28 cellular contexts compared by ENCODE assay signal in the genomic region with DNA sequence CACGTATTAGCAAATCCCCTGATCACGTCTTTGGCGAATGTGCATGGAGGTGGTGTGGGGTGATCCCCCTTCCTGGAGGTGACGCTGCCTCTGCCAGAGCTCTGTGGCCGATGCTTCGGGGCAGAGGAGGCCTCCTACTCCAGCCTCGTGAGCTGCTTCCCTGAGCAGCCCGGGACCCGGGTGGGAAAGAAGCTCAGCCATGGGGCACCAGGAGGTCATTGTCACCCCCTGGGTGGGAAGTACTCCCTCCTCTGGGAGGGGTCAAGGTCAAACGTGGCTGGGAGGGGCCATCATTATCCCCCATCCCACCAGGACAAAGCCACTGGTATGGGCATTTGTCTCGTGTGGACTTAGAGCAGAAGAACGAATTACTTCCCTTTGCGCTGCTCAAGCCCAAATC.
"Had no signal": no experiment of that assay in that cellular context is flagged by ENCODE, and none has a peak within 500 bp of the region (broad histone marks: within the 10 kb centered on the region; RNA-seq: fewer than 3 reads in every experiment).

No MANE protein-coding gene starts in this region.

- DNase-seq: activated CD4-positive, alpha-beta T cell treated with anti-CD3 and anti-CD28 coated beads for 4 hours; activated CD4-positive, alpha-beta T cell treated with anti-CD3 and anti-CD28 coated beads, Interleukin-2, amount 50 U/mL, for 4 hours; activated CD8-positive, alpha-beta memory T cell treated with anti-CD3 and anti-CD28 coated beads, Interleukin-2, amount 50 U/mL, for 48 hours; activated naive CD4-positive, alpha-beta T cell treated with Interleukin-2 at 50 U/mL for 16 hours; activated naive CD8-positive, alpha-beta T cell treated with anti-CD3 and anti-CD28 coated beads for 36 hours; activated T-cell treated with anti-CD3 and anti-CD28 coated beads, Interleukin-2, amount 50 U/mL, for 48 hours; adrenal gland; central memory CD4-positive, alpha-beta T cell; effector CD4-positive, alpha-beta T cell; foreskin keratinocyte; immature natural killer cell; kidney; naive B cell; nephron progenitor cell; retina; stimulated activated CD4-positive, alpha-beta T cell treated with anti-CD3 and anti-CD28 coated beads, Interleukin-4, amount 100 ng/mL, for 4 hours; stimulated activated CD8-positive, alpha-beta memory T cell treated with anti-CD3 and anti-CD28 coated beads, Interleukin-4, amount 100 ng/mL, for 48 hours; stimulated activated naive B cell treated with anti-CD40 and anti-IgM and Interleukin-4, amounts not matched to agents 10 μg/mL and 1 μg/mL and 100 μg/mL, for 72 hours; T-cell; trophoblast cell had no signal

- H3K4me1 ChIP-seq: adrenal gland, foreskin keratinocyte, pancreas had no signal

- H3K36me3 ChIP-seq: adrenal gland, pancreas, prostate gland, thoracic aorta had no signal

- H3K36me3 Mint-ChIP-seq: mesothelial cell of epicardium had no signal

- H3K27ac Mint-ChIP-seq: dendritic cell treated with granulocyte-macrophage colony-stimulating factor and Interleukin-4, amounts not matched to agents 40 ng/mL and 50 ng/mL, for 4 days; immature natural killer cell; mesothelial cell of epicardium; nephron progenitor cell; T-cell had no signal

- H3K27ac ChIP-seq: adrenal gland, esophagus muscularis mucosa, foreskin keratinocyte, heart left ventricle, pancreas, prostate gland, skin epidermis, thoracic aorta had no signal

- H3K4me3 ChIP-seq: adrenal gland, esophagus muscularis mucosa, heart left ventricle, pancreas, prostate gland, skin epidermis, thoracic aorta had no signal

- H3K27me3 ChIP-seq: adrenal gland, esophagus muscularis mucosa, foreskin keratinocyte, heart left ventricle, pancreas had no signal

- H3K9me3 Mint-ChIP-seq: activated naive CD8-positive, alpha-beta T cell treated with anti-CD3 and anti-CD28 coated beads for 36 hours; dendritic cell treated with granulocyte-macrophage colony-stimulating factor and Interleukin-4, amounts not matched to agents 40 ng/mL and 50 ng/mL, for 4 days; immature natural killer cell; mesothelial cell of epicardium; naive B cell; nephron progenitor cell; stimulated activated naive B cell treated with anti-CD40 and anti-IgM and Interleukin-4, amounts not matched to agents 10 μg/mL and 1 μg/mL and 100 μg/mL, for 72 hours; T-cell had no signal

- H3K27me3 Mint-ChIP-seq: activated naive CD8-positive, alpha-beta T cell treated with anti-CD3 and anti-CD28 coated beads for 36 hours; dendritic cell treated with granulocyte-macrophage colony-stimulating factor and Interleukin-4, amounts not matched to agents 40 ng/mL and 50 ng/mL, for 4 days; naive B cell; stimulated activated naive B cell treated with anti-CD40 and anti-IgM and Interleukin-4, amounts not matched to agents 10 μg/mL and 1 μg/mL and 100 μg/mL, for 72 hours; T-cell had no signal

- H3K4me1 Mint-ChIP-seq: mesothelial cell of epicardium; stimulated activated naive B cell treated with anti-CD40 and anti-IgM and Interleukin-4, amounts not matched to agents 10 μg/mL and 1 μg/mL and 100 μg/mL, for 72 hours; T-cell had no signal

- H3K4me3 Mint-ChIP-seq: activated naive CD8-positive, alpha-beta T cell treated with anti-CD3 and anti-CD28 coated beads for 36 hours; dendritic cell treated with granulocyte-macrophage colony-stimulating factor and Interleukin-4, amounts not matched to agents 40 ng/mL and 50 ng/mL, for 4 days; immature natural killer cell; mesothelial cell of epicardium; naive B cell; nephron progenitor cell; stimulated activated naive B cell treated with anti-CD40 and anti-IgM and Interleukin-4, amounts not matched to agents 10 μg/mL and 1 μg/mL and 100 μg/mL, for 72 hours; T-cell had no signal

- H3K9me3 ChIP-seq: adrenal gland, esophagus muscularis mucosa, heart left ventricle, pancreas, prostate gland, thoracic aorta had no signal
